ENCODE assay signal across 1 cellular context in the genomic region with DNA sequence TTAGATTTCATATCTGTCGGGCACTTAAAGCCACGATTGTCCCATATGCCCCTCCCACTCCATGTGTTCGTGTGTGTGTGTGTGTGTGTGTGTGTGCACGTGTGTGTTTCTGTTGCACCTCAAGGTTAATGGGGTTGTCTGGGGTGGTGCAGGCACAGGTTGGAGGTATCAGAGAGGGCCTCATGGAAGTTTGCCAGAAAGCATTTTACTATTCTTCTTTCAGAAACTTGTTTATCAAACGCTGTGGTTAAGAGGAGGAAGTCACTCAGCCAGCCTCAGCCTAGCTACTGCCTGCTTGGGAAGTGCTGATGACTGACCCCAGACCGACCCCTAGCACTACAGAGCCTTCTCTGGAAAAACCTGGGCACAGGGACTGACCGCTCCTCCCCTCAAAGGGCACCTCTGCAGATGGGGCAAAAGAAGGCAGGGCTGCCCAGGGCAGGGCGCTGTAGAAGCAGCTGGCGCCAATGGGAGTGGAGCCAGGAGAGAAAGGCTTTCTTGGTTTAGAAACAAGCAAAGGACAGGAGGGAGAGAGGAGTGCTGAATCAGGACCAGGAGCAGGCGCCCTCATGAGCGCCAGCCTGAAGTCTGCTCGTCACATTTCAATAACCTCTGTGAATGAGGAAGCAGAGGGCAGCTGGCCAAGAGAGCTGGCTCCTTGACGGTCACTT.
TF ChIP-seq lines count a peak whose summit lies in the region.

No MANE protein-coding gene starts in this region.

TF ChIP-seq in GM23338, 12 proteins besides CTCF, POLR2A, EP300 and RAD21 (continued from another document):
- TF ChIP-seq, protein P1, sequence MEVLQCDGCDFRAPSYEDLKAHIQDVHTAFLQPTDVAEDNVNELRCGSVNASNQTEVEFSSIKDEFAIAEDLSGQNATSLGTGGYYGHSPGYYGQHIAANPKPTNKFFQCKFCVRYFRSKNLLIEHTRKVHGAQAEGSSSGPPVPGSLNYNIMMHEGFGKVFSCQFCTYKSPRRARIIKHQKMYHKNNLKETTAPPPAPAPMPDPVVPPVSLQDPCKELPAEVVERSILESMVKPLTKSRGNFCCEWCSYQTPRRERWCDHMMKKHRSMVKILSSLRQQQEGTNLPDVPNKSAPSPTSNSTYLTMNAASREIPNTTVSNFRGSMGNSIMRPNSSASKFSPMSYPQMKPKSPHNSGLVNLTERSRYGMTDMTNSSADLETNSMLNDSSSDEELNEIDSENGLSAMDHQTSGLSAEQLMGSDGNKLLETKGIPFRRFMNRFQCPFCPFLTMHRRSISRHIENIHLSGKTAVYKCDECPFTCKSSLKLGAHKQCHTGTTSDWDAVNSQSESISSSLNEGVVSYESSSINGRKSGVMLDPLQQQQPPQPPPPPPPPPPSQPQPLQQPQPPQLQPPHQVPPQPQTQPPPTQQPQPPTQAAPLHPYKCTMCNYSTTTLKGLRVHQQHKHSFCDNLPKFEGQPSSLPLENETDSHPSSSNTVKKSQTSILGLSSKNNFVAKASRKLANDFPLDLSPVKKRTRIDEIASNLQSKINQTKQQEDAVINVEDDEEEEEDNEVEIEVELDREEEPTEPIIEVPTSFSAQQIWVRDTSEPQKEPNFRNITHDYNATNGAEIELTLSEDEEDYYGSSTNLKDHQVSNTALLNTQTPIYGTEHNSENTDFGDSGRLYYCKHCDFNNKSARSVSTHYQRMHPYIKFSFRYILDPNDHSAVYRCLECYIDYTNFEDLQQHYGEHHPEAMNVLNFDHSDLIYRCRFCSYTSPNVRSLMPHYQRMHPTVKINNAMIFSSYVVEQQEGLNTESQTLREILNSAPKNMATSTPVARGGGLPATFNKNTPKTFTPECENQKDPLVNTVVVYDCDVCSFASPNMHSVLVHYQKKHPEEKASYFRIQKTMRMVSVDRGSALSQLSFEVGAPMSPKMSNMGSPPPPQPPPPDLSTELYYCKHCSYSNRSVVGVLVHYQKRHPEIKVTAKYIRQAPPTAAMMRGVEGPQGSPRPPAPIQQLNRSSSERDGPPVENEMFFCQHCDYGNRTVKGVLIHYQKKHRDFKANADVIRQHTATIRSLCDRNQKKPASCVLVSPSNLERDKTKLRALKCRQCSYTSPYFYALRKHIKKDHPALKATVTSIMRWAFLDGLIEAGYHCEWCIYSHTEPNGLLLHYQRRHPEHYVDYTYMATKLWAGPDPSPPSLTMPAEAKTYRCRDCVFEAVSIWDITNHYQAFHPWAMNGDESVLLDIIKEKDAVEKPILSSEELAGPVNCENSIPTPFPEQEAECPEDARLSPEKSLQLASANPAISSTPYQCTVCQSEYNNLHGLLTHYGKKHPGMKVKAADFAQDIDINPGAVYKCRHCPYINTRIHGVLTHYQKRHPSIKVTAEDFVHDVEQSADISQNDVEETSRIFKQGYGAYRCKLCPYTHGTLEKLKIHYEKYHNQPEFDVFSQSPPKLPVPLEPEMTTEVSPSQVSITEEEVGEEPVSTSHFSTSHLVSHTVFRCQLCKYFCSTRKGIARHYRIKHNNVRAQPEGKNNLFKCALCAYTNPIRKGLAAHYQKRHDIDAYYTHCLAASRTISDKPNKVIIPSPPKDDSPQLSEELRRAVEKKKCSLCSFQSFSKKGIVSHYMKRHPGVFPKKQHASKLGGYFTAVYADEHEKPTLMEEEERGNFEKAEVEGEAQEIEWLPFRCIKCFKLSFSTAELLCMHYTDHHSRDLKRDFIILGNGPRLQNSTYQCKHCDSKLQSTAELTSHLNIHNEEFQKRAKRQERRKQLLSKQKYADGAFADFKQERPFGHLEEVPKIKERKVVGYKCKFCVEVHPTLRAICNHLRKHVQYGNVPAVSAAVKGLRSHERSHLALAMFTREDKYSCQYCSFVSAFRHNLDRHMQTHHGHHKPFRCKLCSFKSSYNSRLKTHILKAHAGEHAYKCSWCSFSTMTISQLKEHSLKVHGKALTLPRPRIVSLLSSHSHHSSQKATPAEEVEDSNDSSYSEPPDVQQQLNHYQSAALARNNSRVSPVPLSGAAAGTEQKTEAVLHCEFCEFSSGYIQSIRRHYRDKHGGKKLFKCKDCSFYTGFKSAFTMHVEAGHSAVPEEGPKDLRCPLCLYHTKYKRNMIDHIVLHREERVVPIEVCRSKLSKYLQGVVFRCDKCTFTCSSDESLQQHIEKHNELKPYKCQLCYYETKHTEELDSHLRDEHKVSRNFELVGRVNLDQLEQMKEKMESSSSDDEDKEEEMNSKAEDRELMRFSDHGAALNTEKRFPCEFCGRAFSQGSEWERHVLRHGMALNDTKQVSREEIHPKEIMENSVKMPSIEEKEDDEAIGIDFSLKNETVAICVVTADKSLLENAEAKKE (CRISPR knock-in tag; IDR thresholded peaks at IDR 0.05), result no peak
- TF ChIP-seq JUNB (IDR thresholded peaks at IDR 0.05; ENCODE audit: unreplicated experiment), result no peak
- TF ChIP-seq CREB1 (CRISPR knock-in tag; IDR thresholded peaks at IDR 0.05; ENCODE audit: low read depth), result no peak
- no peak for TF ChIP-seq EZH2phosphoT487 (IDR thresholded peaks at IDR 0.05; ENCODE audit: unreplicated experiment)
